ENCODE assay signal across 32 cellular contexts in genomic region chr1:187146388-187146787, GRCh38.
DNase-seq lines count a peak whose midpoint lies in the region; ATAC-seq, FAIRE-seq and TF ChIP-seq lines count a peak whose summit lies in the region.
"Had no signal": no experiment of that assay in that cellular context is flagged by ENCODE, and none has a peak within 500 bp of the region (broad histone marks: within the 10 kb centered on the region; RNA-seq: fewer than 3 reads in every experiment).

No MANE protein-coding gene starts in this region.

- H4K20me1 ChIP-seq in HepG2 (ENCODE audit: insufficient read depth, low read length): no peaks in the 10 kb centered on the region
- no peaks in the 10 kb centered on the region for H4K20me1 ChIP-seq in K562 (replicated peaks; ENCODE audit: control insufficient read depth, insufficient read depth, low read length)
- H4K20me1 ChIP-seq: BLaER1; BLaER1 treated with 17β-estradiol and CSF1 and Interleukin-3, amounts not matched to agents 10 nM and 100 nM had no signal

- no peaks in the 10 kb centered on the region for H3K27me3 ChIP-seq in HepG2 (ENCODE audit: control insufficient read depth in 1 of 2, insufficient read depth in 2 of 2, low read length in 2 of 2)
- H3K27me3 ChIP-seq in right lobe of liver: no peaks in the 10 kb centered on the region
- no peaks in the 10 kb centered on the region for H3K27me3 ChIP-seq in K562 (ENCODE audit: control insufficient read depth in 2 of 2, insufficient read depth in 2 of 2, low read length in 2 of 2)
- H3K27me3 ChIP-seq: BE2C; BLaER1; BLaER1 treated with 17β-estradiol and CSF1 and Interleukin-3, amounts not matched to agents 10 nM and 100 nM had no signal

- TF ChIP-seq CTCF in HepG2 (CRISPR knock-in tag; IDR thresholded peaks at IDR 0.05) (no peak), right lobe of liver (IDR thresholded peaks at IDR 0.05) (no peak), HEK293 (tag by site-specific recombination; IDR thresholded peaks at IDR 0.05) (no peak), K562 (IDR thresholded peaks at IDR 0.05 in 2 of 3, conservative IDR thresholded peaks at IDR 0.05 in 1 of 3; ENCODE audit: insufficient read depth in 2 of 3, low read depth in 1 of 3, low read length in 3 of 3) (no peak)

- H3K9me1 ChIP-seq in K562 (ENCODE audit: control insufficient read depth, insufficient read depth, low read length): no peaks in the 10 kb centered on the region

- TF ChIP-seq RAD21 in HepG2 (CRISPR knock-in tag; IDR thresholded peaks at IDR 0.05) (no peak), K562 (CRISPR knock-in tag; conservative IDR thresholded peaks at IDR 0.05 in 1 of 2, IDR thresholded peaks at IDR 0.05 in 1 of 2) (no peak)

- H3K4me3 ChIP-seq in HepG2 (replicated peaks in 1 of 3; ENCODE audit: insufficient read depth in 1 of 3, low read depth in 2 of 3, low read length in 3 of 3): no peak overlapping the region
- H3K4me3 ChIP-seq in right lobe of liver: no peak overlapping the region
- H3K4me3 ChIP-seq in HEK293 (ENCODE audit: low read depth, low read length): no peak overlapping the region
- no peak overlapping the region for H3K4me3 ChIP-seq in K562
- H3K4me3 ChIP-seq: A549; BLaER1; BLaER1 treated with 17β-estradiol and CSF1 and Interleukin-3, amounts not matched to agents 10 nM and 100 nM had no signal

- H3K4me1 ChIP-seq in HepG2 (ENCODE audit: insufficient read depth, low read length): no peaks in the 10 kb centered on the region
- no peaks in the 10 kb centered on the region for H3K4me1 ChIP-seq in right lobe of liver
- no peaks in the 10 kb centered on the region for H3K4me1 ChIP-seq in HEK293 (ENCODE audit: control insufficient read depth, insufficient read depth, low read length)
- H3K4me1 ChIP-seq in K562 (replicated peaks in 1 of 2; ENCODE audit: control insufficient read depth in 2 of 2, insufficient read depth in 2 of 2, low read length in 2 of 2): no peaks in the 10 kb centered on the region
- H3K4me1 ChIP-seq: A549; BE2C; BLaER1; BLaER1 treated with 17β-estradiol and CSF1 and Interleukin-3, amounts not matched to agents 10 nM and 100 nM; Caco-2 had no signal

- no peak overlapping the region for H3K9ac ChIP-seq in HepG2 (ENCODE audit: insufficient read depth, low read depth, low read length)
- no peak overlapping the region for H3K9ac ChIP-seq in K562 (ENCODE audit: insufficient read depth in 1 of 2, low read depth in 2 of 2, low read length in 2 of 2)
- H3K9ac ChIP-seq: BLaER1; BLaER1 treated with 17β-estradiol and CSF1 and Interleukin-3, amounts not matched to agents 10 nM and 100 nM had no signal

- in situ Hi-C loops in HepG2 (cut with HindIII; ENCODE audit: extremely low pct_ligation_motif_present, low pct_unique_long_range_greater_than_20kb): no loop called here
- in situ Hi-C loops in K562 (cut with MboI): no loop called here

- no TSS peak for BruUV-seq in HepG2 (replicated peaks; lab: Mats Ljungman, UMichigan)
- BruUV-seq in K562 (replicated peaks; lab: Mats Ljungman, UMichigan): no TSS peak

- no peak for DNase-seq in HepG2 (ENCODE audit: low spot score)
- DNase-seq in right lobe of liver: no peak
- DNase-seq in K562 (ENCODE audit: extremely low read depth in 1 of 4, low spot score in 3 of 4): no peak
- no peak for DNase-seq in HEK293T (ENCODE audit: extremely low spot score)
- DNase-seq: 8988T; ACHN; AML-193; BE2C; C1 segment of cervical spinal cord; Caco-2; Calu3; CD4-positive, alpha-beta memory T cell; CD4-positive, alpha-beta T cell; CD4-positive, CD25-positive, alpha-beta regulatory T cell; CD8-positive, alpha-beta memory T cell; CD8-positive, alpha-beta T cell; COR-L47; DMS 273 treated with DMSO at 0.1 percent for 48 hours; DMS153; DMS53; DMS79; DMS79 treated with DMSO at 0.1 percent for 48 hours; DND-41; EL had no signal

- POLR2A ChIA-PET in HepG2 (lab: Yijun Ruan, JAX): no interaction called here
- POLR2A ChIA-PET in HEK293 (lab: Yijun Ruan, JAX): no interaction called here
- POLR2A ChIA-PET in K562 (lab: Yijun Ruan, JAX): interaction anchor here (1.2 kb wide), 1 partner anchor 93 kb away, joined by 3 read pairs; no protein-coding TSS in a partner anchor
- POLR2A ChIA-PET in HEK293T (lab: Yijun Ruan, JAX): no interaction called here

- TF ChIP-seq POLR2A in HepG2 (IDR thresholded peaks at IDR 0.05; ENCODE audit: insufficient read depth in 1 of 2, low read depth in 2 of 2, low read length in 2 of 2) (no peak), right lobe of liver (IDR thresholded peaks at IDR 0.05) (no peak), K562 (conservative IDR thresholded peaks at IDR 0.05) (no peak)

- no peak overlapping the region for H3K4me2 ChIP-seq in HepG2 (ENCODE audit: low read depth, low read length)
- H3K4me2 ChIP-seq in K562 (ENCODE audit: insufficient read depth, low read length): no peak overlapping the region
- H3K4me2 ChIP-seq: A549; BLaER1; BLaER1 treated with 17β-estradiol and CSF1 and Interleukin-3, amounts not matched to agents 10 nM and 100 nM had no signal

- TF ChIP-seq EP300 in HepG2 (IDR thresholded peaks at IDR 0.05; ENCODE audit: low read depth in 2 of 2, low read length in 2 of 2): no peak
- no peak for TF ChIP-seq EP300 in HepG2 (CRISPR knock-in tag; IDR thresholded peaks at IDR 0.05; ENCODE audit: borderline replicate concordance)
- no peak for TF ChIP-seq EP300 in K562 (IDR thresholded peaks at IDR 0.05; ENCODE audit: low read length)

- H3K27ac ChIP-seq in HepG2 (ENCODE audit: extremely low read length, insufficient read depth, low read length): no peak overlapping the region
- no peak overlapping the region for H3K27ac ChIP-seq in right lobe of liver
- H3K27ac ChIP-seq in HEK293 (ENCODE audit: extremely low read depth, low read depth, low read length): no peak overlapping the region
- no peak overlapping the region for H3K27ac ChIP-seq in K562 (ENCODE audit: extremely low read depth, low read depth, low read length)
- H3K27ac ChIP-seq: 22Rv1; A549; BLaER1; BLaER1 treated with 17β-estradiol and CSF1 and Interleukin-3, amounts not matched to agents 10 nM and 100 nM; C4-2B had no signal

- H3K36me3 ChIP-seq in HepG2 (replicated peaks in 1 of 2; ENCODE audit: control insufficient read depth in 1 of 2, insufficient read depth in 2 of 2, low read length in 2 of 2): no peaks in the 10 kb centered on the region
- no peaks in the 10 kb centered on the region for H3K36me3 ChIP-seq in right lobe of liver
- no peaks in the 10 kb centered on the region for H3K36me3 ChIP-seq in HEK293 (ENCODE audit: control insufficient read depth in 2 of 2, insufficient read depth in 1 of 2, low read length in 2 of 2)
- H3K36me3 ChIP-seq in K562 (ENCODE audit: control insufficient read depth, insufficient read depth, low read length): no peaks in the 10 kb centered on the region
- H3K36me3 ChIP-seq: BE2C; BLaER1; BLaER1 treated with 17β-estradiol and CSF1 and Interleukin-3, amounts not matched to agents 10 nM and 100 nM had no signal

- H3K79me2 ChIP-seq in HepG2 (ENCODE audit: insufficient read depth, low read length): no peaks in the 10 kb centered on the region
- H3K79me2 ChIP-seq in K562 (ENCODE audit: control insufficient read depth, insufficient read depth, low read length): no peaks in the 10 kb centered on the region

- WGBS in HepG2 (ENCODE audit: low lambda C conversion rate): 26% methylated on average over 1 of the region's 1 CpG
- 20% methylated on average over 1 of the region's 1 CpG for WGBS in right lobe of liver (ENCODE audit: insufficient coverage, low coverage, low lambda C conversion rate, missing lambda C conversion rate)
- 42% methylated on average over 1 of the region's 1 CpG for WGBS in K562 (ENCODE audit: insufficient coverage, low coverage, missing lambda C conversion rate)

- H2AFZ ChIP-seq in HepG2 (ENCODE audit: low read length): no peak overlapping the region
- H2AFZ ChIP-seq in K562 (ENCODE audit: low read depth, low read length): no peak overlapping the region

- no peak for FAIRE-seq in HepG2 (lab: Jason Lieb, UNC)
- FAIRE-seq in K562 (lab: Jason Lieb, UNC): no peak
- FAIRE-seq: A204.1, A549 had no signal

- CTCF ChIA-PET in HepG2 (lab: Yijun Ruan, JAX; ENCODE audit: low intra/inter-chr PET ratio, low total read pairs): no interaction called here
- CTCF ChIA-PET in HEK293 (lab: Yijun Ruan, JAX): no interaction called here
- CTCF ChIA-PET in K562 (lab: Yijun Ruan, JAX; ENCODE audit: low intra/inter-chr PET ratio): no interaction called here
- CTCF ChIA-PET in HEK293T (lab: Yijun Ruan, JAX): no interaction called here

- ATAC-seq in HepG2 (no peak), right lobe of liver (no peak), K562 (no peak), GM21786 (IDR thresholded peaks at IDR 0.05; ENCODE audit: unreplicated experiment) (no peak)
- ATAC-seq: A549; CD8-positive, alpha-beta T cell had no signal

- intact Hi-C loops in HepG2 (cut with micrococcal nuclease; ENCODE audit: unreplicated experiment) (no loop called here), right lobe of liver (cut with DNase I) (no loop called here), K562 (cut with micrococcal nuclease) (no loop called here)

- H3K9me3 ChIP-seq in HepG2 (ENCODE audit: low read length) (peaks cover 58% of the 10 kb centered on the region), right lobe of liver (no peaks in the 10 kb centered on the region), HEK293 (ENCODE audit: control insufficient read depth, insufficient read depth, low read depth, low read length) (no peaks in the 10 kb centered on the region), K562 (replicated peaks; ENCODE audit: control insufficient read depth, insufficient read depth, low read depth, low read length) (no peaks in the 10 kb centered on the region)
- H3K9me3 ChIP-seq: A549, BE2C, Caco-2 had no signal

TF ChIP-seq in HepG2, 621 proteins besides CTCF, POLR2A, EP300 and RAD21:
- TF ChIP-seq HNRNPK (IDR thresholded peaks at IDR 0.05; ENCODE audit: low read depth, low read length, poor library complexity, severe bottlenecking) (peak; percentile 57), NR2F2 (IDR thresholded peaks at IDR 0.05; ENCODE audit: borderline replicate concordance, low read depth) (no peak)
TF ChIP-seq in HepG2: peak in this region for 1.

TF ChIP-seq in HEK293, 187 proteins besides CTCF, POLR2A, EP300 and RAD21:
- TF ChIP-seq ZNF366 (tag by site-specific recombination; conservative IDR thresholded peaks at IDR 0.05) (peak; percentile 31; the same call in 1 of the 2 replicates), ZNF221 (tag by site-specific recombination; IDR thresholded peaks at IDR 0.05; ENCODE audit: borderline replicate concordance) (no peak)

TF ChIP-seq in K562, 482 proteins besides CTCF, POLR2A, EP300 and RAD21 (continues in another document):
- no peak for TF ChIP-seq NCOA6 (IDR thresholded peaks at IDR 0.05)

TF ChIP-seq in HEK293T, 16 proteins besides CTCF, POLR2A, EP300 and RAD21:
- TF ChIP-seq L3MBTL2 (conservative IDR thresholded peaks at IDR 0.05) (no peak), ARNT (IDR thresholded peaks at IDR 0.05) (no peak), FOXM1 (IDR thresholded peaks at IDR 0.05; ENCODE audit: borderline replicate concordance) (no peak)

Comparison
In these comparisons a context has a peak if more than half of its experiments do, and no peak if none do; other contexts are left out.
1. Of the 241 proteins assayed by ChIP-seq in both HepG2 and K562: peak only in HepG2: HNRNPK; only in K562: PCBP2; in both: none; in neither: 239.